ENCODE assay signal across 10 cellular contexts in the genomic region with DNA sequence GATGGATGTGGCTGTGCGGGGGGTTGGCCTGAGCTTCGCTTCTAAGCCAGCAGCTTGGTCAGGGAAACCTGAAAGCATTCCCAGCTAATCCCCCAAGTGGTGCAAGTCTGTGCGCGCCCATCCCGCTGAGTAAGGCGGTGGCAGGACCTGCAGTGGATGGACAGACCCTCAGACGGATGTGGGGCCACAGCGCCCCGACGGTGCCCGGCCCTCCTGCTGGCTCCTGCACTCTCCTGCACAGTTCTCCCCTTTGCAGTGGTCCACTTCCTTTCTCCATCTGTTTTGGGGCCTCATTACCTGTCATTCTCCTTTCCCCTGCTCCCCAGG. TPM values are rescaled to one million over a fixed set of nuclear protein-coding genes. Genes with fewer than 3 reads are reported as not detected.
DNase-seq lines count a peak whose midpoint lies in the region; ATAC-seq, FAIRE-seq and TF ChIP-seq lines count a peak whose summit lies in the region.
"Had no signal": no experiment of that assay in that cellular context is flagged by ENCODE, and none has a peak within 500 bp of the region (broad histone marks: within the 10 kb centered on the region; RNA-seq: fewer than 3 reads in every experiment).

No MANE protein-coding gene starts in this region.

- peaks cover 0 to 4% (median 4%) of the 10 kb centered on the region in 3 experiments; a peak in 3 of 7 replicates for H3K36me3 Mint-ChIP-seq in H9 (ENCODE audit: insufficient read depth in 1 of 3, low read depth in 3 of 3)
- H3K36me3 Mint-ChIP-seq in astrocyte (ENCODE audit: low read depth, unreplicated experiment) = peaks cover 5% of the 10 kb centered on the region
- no peaks in the 10 kb centered on the region for H3K36me3 Mint-ChIP-seq in memory B cell

- H3K79me1 ChIP-seq in H9 (ENCODE audit: insufficient read depth, low read depth, low read length, poor library complexity, severe bottlenecking) = no peaks in the 10 kb centered on the region

- H3K4me3 Mint-ChIP-seq in H9 = peak overlapping the region; percentile 87 to 95
- H3K4me3 Mint-ChIP-seq in astrocyte (ENCODE audit: unreplicated experiment) = peak overlapping the region; percentile 73
- H3K4me3 Mint-ChIP-seq in memory B cell = peak overlapping the region; percentile 83

- H3K9me3 ChIP-seq in H9 (ENCODE audit: control insufficient read depth, low read depth, low read length) = no peaks in the 10 kb centered on the region
- no peaks in the 10 kb centered on the region for H3K9me3 ChIP-seq in astrocyte (ENCODE audit: insufficient read depth, low read depth, low read length)
- H3K9me3 ChIP-seq in left lung = no peaks in the 10 kb centered on the region

- H3K4me3 ChIP-seq in astrocyte (ENCODE audit: insufficient read depth, low read depth, low read length) = no peak overlapping the region
- H3K4me3 ChIP-seq in left lung = peak overlapping the region in 1 of 2 donors; percentile 78

- H3K9me3 Mint-ChIP-seq in H9 = no peaks in the 10 kb centered on the region; a peak in 1 of 5 replicates
- H3K9me3 Mint-ChIP-seq in astrocyte (ENCODE audit: unreplicated experiment) = no peaks in the 10 kb centered on the region
- no peaks in the 10 kb centered on the region for H3K9me3 Mint-ChIP-seq in memory B cell

- no peak overlapping the region for H3K56ac ChIP-seq in H9 (ENCODE audit: insufficient read length, low read depth, low read length)

- no peak overlapping the region for H3T11ph ChIP-seq in H9 (ENCODE audit: low read length)

- H4K91ac ChIP-seq in H9 (ENCODE audit: insufficient read length, low read depth, low read length) = no peak overlapping the region

- TF ChIP-seq CTCF in 22Rv1 (IDR thresholded peaks at IDR 0.05) (no peak), H9 (conservative IDR thresholded peaks at IDR 0.05) (no peak), astrocyte (IDR thresholded peaks at IDR 0.05; ENCODE audit: insufficient read depth, low read depth, low read length) (no peak), left lung (IDR thresholded peaks at IDR 0.05) (no peak)

- H3K23me2 ChIP-seq in H9 (ENCODE audit: insufficient read length, low read depth, low read length, poor library complexity, severe bottlenecking) = peaks cover 11% of the 10 kb centered on the region

- no peak overlapping the region for H3K4ac ChIP-seq in H9 (ENCODE audit: low read depth, low read length)

- no peak overlapping the region for H3K9ac ChIP-seq in H9 (ENCODE audit: extremely low read depth, insufficient read length, low read length)
- H3K9ac ChIP-seq in astrocyte (ENCODE audit: low read length) = no peak overlapping the region

- peak overlapping the region; percentile 66 for H3K27ac ChIP-seq in 22Rv1
- H3K27ac ChIP-seq in H9 (ENCODE audit: insufficient read length, low read depth, low read length) = no peak overlapping the region
- no peak overlapping the region for H3K27ac ChIP-seq in astrocyte (ENCODE audit: low read depth, low read length)
- H3K27ac ChIP-seq in left lung = no peak overlapping the region

- no peak overlapping the region for H3K23ac ChIP-seq in H9 (ENCODE audit: insufficient read length, low read depth, low read length)

- H3K18ac ChIP-seq in H9 (ENCODE audit: insufficient read length, low read depth, low read length) = no peak overlapping the region

- H2BK15ac ChIP-seq in H9 (ENCODE audit: low read depth, low read length) = no peak overlapping the region

- no peak overlapping the region for H2BK20ac ChIP-seq in H9 (ENCODE audit: low read depth, low read length, poor library complexity, severe bottlenecking)

- H3K79me2 ChIP-seq in H9 (ENCODE audit: insufficient read depth, low read length) (no peaks in the 10 kb centered on the region), astrocyte (ENCODE audit: insufficient read depth, low read length) (no peaks in the 10 kb centered on the region)

- H4K20me1 ChIP-seq in H9 (ENCODE audit: control insufficient read depth, insufficient read depth, insufficient read length) (no peaks in the 10 kb centered on the region), astrocyte (ENCODE audit: insufficient read depth, low read length) (no peaks in the 10 kb centered on the region)

- H3K4me1 ChIP-seq in H9 (ENCODE audit: insufficient read depth, low read length) (peaks cover 6% of the 10 kb centered on the region; the same call in 1 of the 2 replicates), astrocyte (ENCODE audit: insufficient read depth, low read length) (peaks cover 13% of the 10 kb centered on the region), left lung (peaks cover 9 to 17% of the 10 kb centered on the region in 2 donors)

- peak; percentile 49 for DNase-seq in H9
- no peak for DNase-seq in astrocyte (ENCODE audit: low read depth)
- DNase-seq in memory B cell (ENCODE audit: low spot score in 2 of 2) = no peak
- DNase-seq in left lung = no peak
- no peak for DNase-seq in COR-L47 (lab: John Stamatoyannopoulos, UW)
- DNase-seq in COLO668 (lab: John Stamatoyannopoulos, UW; ENCODE audit: unreplicated experiment) = no peak
- no peak for DNase-seq in globus pallidus (ENCODE audit: low spot score)

- no CpG with 5 or more reads among the region's 11 CpGs for WGBS in H9 (ENCODE audit: extremely low coverage, insufficient read length, low lambda C conversion rate)

- H2BK5ac ChIP-seq in H9 (ENCODE audit: insufficient read length, low read length) = no peak overlapping the region

- H2AFZ ChIP-seq in H9 (ENCODE audit: low read length) = no peak overlapping the region
- peak overlapping the region; percentile 85 for H2AFZ ChIP-seq in astrocyte (ENCODE audit: low read depth, low read length)

- ATAC-seq in memory B cell (ENCODE audit: low read depth) (no peak), left lung (no peak)

- no peak overlapping the region for H4K8ac ChIP-seq in H9 (replicated peaks; ENCODE audit: insufficient read length, low read depth, low read length)

- H2BK120ac ChIP-seq in H9 (ENCODE audit: low read depth, low read length, poor library complexity, severe bottlenecking) = no peak overlapping the region

- no peak overlapping the region for H4K5ac ChIP-seq in H9 (ENCODE audit: insufficient read length, low read depth, low read length)

- no peak for FAIRE-seq in astrocyte (lab: Jason Lieb, UNC)

- H3K27me3 ChIP-seq in H9 (ENCODE audit: insufficient read depth, low read length) (peaks cover 6% of the 10 kb centered on the region; the same call in 1 of the 2 replicates), astrocyte (ENCODE audit: insufficient read depth, low read length) (no peaks in the 10 kb centered on the region), left lung (peaks cover 0 to 38% of the 10 kb centered on the region in 2 donors)

- peaks cover 18% of the 10 kb centered on the region for H3K27me3 Mint-ChIP-seq in H9 (ENCODE audit: low read depth)
- peaks cover 13% of the 10 kb centered on the region for H3K27me3 Mint-ChIP-seq in astrocyte (ENCODE audit: low read depth, unreplicated experiment)
- peaks cover 17% of the 10 kb centered on the region for H3K27me3 Mint-ChIP-seq in memory B cell

- intact Hi-C loops in left lung (cut with DNase I) = no loop called here

- no peak overlapping the region for H3K14ac ChIP-seq in H9 (ENCODE audit: insufficient read depth, low read length)

- H3K4me1 Mint-ChIP-seq in H9 = peaks cover 33 to 62% of the 10 kb centered on the region in 2 experiments
- peaks cover 2% of the 10 kb centered on the region for H3K4me1 Mint-ChIP-seq in astrocyte (ENCODE audit: low read depth, unreplicated experiment)
- H3K4me1 Mint-ChIP-seq in memory B cell = peaks cover 19% of the 10 kb centered on the region

- H2BK12ac ChIP-seq in H9 (ENCODE audit: insufficient read length, low read depth, low read length) = no peak overlapping the region

- H3K27ac Mint-ChIP-seq in H9 (no peak overlapping the region), astrocyte (ENCODE audit: unreplicated experiment) (peak overlapping the region; percentile 34), memory B cell (no peak overlapping the region)

- no peaks in the 10 kb centered on the region for H3K36me3 ChIP-seq in astrocyte (ENCODE audit: insufficient read depth, low read length)
- no peaks in the 10 kb centered on the region for H3K36me3 ChIP-seq in left lung

- H3K4me2 ChIP-seq in H9 (ENCODE audit: insufficient read depth, insufficient read length, low read length) (peak overlapping the region; percentile 64), astrocyte (ENCODE audit: low read length) (peak overlapping the region; percentile 98)

- H2AK5ac ChIP-seq in H9 (ENCODE audit: insufficient read length, low read length) = no peak overlapping the region

RNA-seq across cellular contexts. Expression of gene ATP2A1, which starts 2.3 kb away (rescaled TPM):
- 3.9 and 4.6 TPM in 2 replicates for total RNA-seq in H9 (2021)
- total RNA-seq in astrocyte = 1.0 and 2.0 TPM in 2 replicates
- under 1 TPM; 0.38 to 0.68 TPM for total RNA-seq in left lung

RNA-seq across cellular contexts. Expression of gene SH2B1, which starts 16.9 kb away (rescaled TPM):
- total RNA-seq in H9 (2021) = 50.1 and 51.9 TPM in 2 replicates
- 27.6 and 34.2 TPM in 2 replicates for total RNA-seq in astrocyte
- total RNA-seq in left lung = 10 to 100 TPM; 36.9 to 42.4 TPM

RNA-seq across cellular contexts. Expression of gene TUFM, which starts 34.4 kb away (rescaled TPM):
- total RNA-seq in H9 (2021) = 207 and 208 TPM in 2 replicates
- total RNA-seq in astrocyte = 136 and 147 TPM in 2 replicates
- 100 to 1,000 TPM; 146 to 176 TPM for total RNA-seq in left lung

RNA-seq across cellular contexts. Expression of gene RABEP2, which starts 44.5 kb away (rescaled TPM):
- total RNA-seq in H9 (2021) (14.4 and 17.5 TPM in 2 replicates), astrocyte (18.6 and 19.4 TPM in 2 replicates), left lung (10 to 100 TPM; 21.4 to 24.5 TPM)

RNA-seq across cellular contexts. Expression of gene CD19, which starts 51.2 kb away (rescaled TPM):
- total RNA-seq in H9 (2021) (0.50 and 1.4 TPM in 2 replicates), astrocyte (not detected in 2 replicates), left lung (under 1 TPM; 0.29 to 0.52 TPM)
- total RNA-seq: T-helper 2 cell treated with Interferon-gamma antibody and Interleukin-4, amounts not matched to agents 100 ng/mL and 5 ng/mL, for 36 hours; ureter had no signal
